20 cellular contexts compared by ENCODE assay signal in genomic region chr6:159490298-159490937, GRCh38.
DNase-seq lines count a peak whose midpoint lies in the region; TF ChIP-seq lines count a peak whose summit lies in the region.
"Had no signal": no experiment of that assay in that cellular context is flagged by ENCODE, and none has a peak within 500 bp of the region (broad histone marks: within the 10 kb centered on the region; RNA-seq: fewer than 3 reads in every experiment).

No MANE protein-coding gene starts in this region.

- H3K27me3 Mint-ChIP-seq in H9 (ENCODE audit: low read depth) = peaks cover 3% of the 10 kb centered on the region; the same call in 1 of the 2 replicates

- no peak overlapping the region for H3K27ac ChIP-seq in GM23248
- H3K27ac ChIP-seq in suprapubic skin = peak overlapping the region; percentile 46
- no peak overlapping the region for H3K27ac ChIP-seq in H9 (ENCODE audit: insufficient read length, low read depth, low read length)
- H3K27ac ChIP-seq: adrenal gland, KMS-11, RWPE1 had no signal

- H2BK5ac ChIP-seq in H9 (ENCODE audit: insufficient read length, low read length) = no peak overlapping the region

- H3K36me3 ChIP-seq in GM23248 (ENCODE audit: low read depth) (no peaks in the 10 kb centered on the region), suprapubic skin (no peaks in the 10 kb centered on the region)
- H3K36me3 ChIP-seq: adrenal gland had no signal

- WGBS in GM23248 (ENCODE audit: low coverage in 1 of 2, low lambda C conversion rate in 2 of 2, missing lambda C conversion rate in 2 of 2), 2 experiments = 2 to 6% methylated on average over 6 of the region's 6 CpGs
- 45% methylated on average over 6 of the region's 6 CpGs for WGBS in suprapubic skin
- no CpG with 5 or more reads among the region's 6 CpGs for whole genome bisulfite sequencing in H9 (ENCODE audit: extremely low coverage, insufficient read length, low lambda C conversion rate)

- H3K4me1 Mint-ChIP-seq in H9 = peaks cover 0 to 6% of the 10 kb centered on the region in 2 experiments; a peak in 3 of 4 replicates
- H3K4me1 Mint-ChIP-seq: CD4-positive, alpha-beta memory T cell; naive B cell had no signal

- no peak overlapping the region for H3K4me3 Mint-ChIP-seq in H9
- H3K4me3 Mint-ChIP-seq: activated CD4-positive, alpha-beta memory T cell treated with anti-CD3 and anti-CD28 coated beads for 36 hours; CD4-positive, alpha-beta memory T cell; HFFc6 had no signal

- no peak overlapping the region for H2AFZ ChIP-seq in GM23248
- H2AFZ ChIP-seq in H9 (ENCODE audit: low read length) = no peak overlapping the region

- no peak overlapping the region for H4K8ac ChIP-seq in H9 (replicated peaks; ENCODE audit: insufficient read length, low read depth, low read length)

- peaks cover 2 to 49% of the 10 kb centered on the region in 2 experiments; a peak in 4 of 5 replicates for H3K9me3 Mint-ChIP-seq in H9
- H3K9me3 Mint-ChIP-seq: activated CD4-positive, alpha-beta memory T cell treated with anti-CD3 and anti-CD28 coated beads for 36 hours; CD4-positive, alpha-beta memory T cell had no signal

- H3K4me3 ChIP-seq in GM23248 (no peak overlapping the region), fibroblast of mammary gland (ENCODE audit: control insufficient read depth, low read depth, low read length) (no peak overlapping the region), suprapubic skin (no peak overlapping the region)
- H3K4me3 ChIP-seq: adrenal gland had no signal

- H3K27me3 ChIP-seq in GM23248 (replicated peaks; ENCODE audit: insufficient read depth) = peaks cover 37% of the 10 kb centered on the region
- no peaks in the 10 kb centered on the region for H3K27me3 ChIP-seq in suprapubic skin
- no peaks in the 10 kb centered on the region for H3K27me3 ChIP-seq in H9 (ENCODE audit: insufficient read depth, low read length)
- H3K27me3 ChIP-seq: adrenal gland had no signal

- no peak for TF ChIP-seq CTCF in fibroblast of mammary gland (conservative IDR thresholded peaks at IDR 0.05; ENCODE audit: control insufficient read depth, insufficient read depth, low read depth, low read length)
- TF ChIP-seq CTCF in suprapubic skin (IDR thresholded peaks at IDR 0.05) = no peak
- no peak for TF ChIP-seq CTCF in H9 (conservative IDR thresholded peaks at IDR 0.05)

- H3K27ac Mint-ChIP-seq in H9 = no peak overlapping the region
- H3K27ac Mint-ChIP-seq: activated CD4-positive, alpha-beta memory T cell treated with anti-CD3 and anti-CD28 coated beads for 36 hours; CD4-positive, alpha-beta memory T cell; HFFc6; naive B cell had no signal

- H3K56ac ChIP-seq in H9 (ENCODE audit: insufficient read length, low read depth, low read length) = no peak overlapping the region

- no peaks in the 10 kb centered on the region for H3K79me2 ChIP-seq in GM23248 (ENCODE audit: insufficient read depth)
- no peaks in the 10 kb centered on the region for H3K79me2 ChIP-seq in H9 (ENCODE audit: insufficient read depth, low read length)

- H2BK12ac ChIP-seq in H9 (ENCODE audit: insufficient read length, low read depth, low read length) = no peak overlapping the region

- H3K4ac ChIP-seq in H9 (ENCODE audit: low read depth, low read length) = no peak overlapping the region

- H3K18ac ChIP-seq in H9 (ENCODE audit: insufficient read length, low read depth, low read length) = no peak overlapping the region

- H2BK15ac ChIP-seq in H9 (ENCODE audit: low read depth, low read length) = no peak overlapping the region

- H2BK120ac ChIP-seq in H9 (ENCODE audit: low read depth, low read length, poor library complexity, severe bottlenecking) = no peak overlapping the region

- in situ Hi-C loops in GM23248 (cut with MboI) = no loop called here

- no peak overlapping the region for H2BK20ac ChIP-seq in H9 (ENCODE audit: low read depth, low read length, poor library complexity, severe bottlenecking)

- H3K9me3 ChIP-seq in GM23248 (ENCODE audit: low read depth) (no peaks in the 10 kb centered on the region), suprapubic skin (no peaks in the 10 kb centered on the region), H9 (ENCODE audit: control insufficient read depth, low read depth, low read length) (no peaks in the 10 kb centered on the region)
- H3K9me3 ChIP-seq: adrenal gland had no signal

- H4K5ac ChIP-seq in H9 (ENCODE audit: insufficient read length, low read depth, low read length) = no peak overlapping the region

- no peaks in the 10 kb centered on the region for H4K20me1 ChIP-seq in GM23248 (ENCODE audit: insufficient read depth)
- H4K20me1 ChIP-seq in H9 (ENCODE audit: control insufficient read depth, insufficient read depth, insufficient read length) = no peaks in the 10 kb centered on the region

- TF ChIP-seq POLR2A in suprapubic skin (IDR thresholded peaks at IDR 0.05) = no peak

- no peak overlapping the region for H4K91ac ChIP-seq in H9 (ENCODE audit: insufficient read length, low read depth, low read length)

- H3T11ph ChIP-seq in H9 (ENCODE audit: low read length) = no peak overlapping the region

- H3K23me2 ChIP-seq in H9 (ENCODE audit: insufficient read length, low read depth, low read length, poor library complexity, severe bottlenecking) = no peaks in the 10 kb centered on the region

- no peak overlapping the region for H3K9ac ChIP-seq in GM23248
- H3K9ac ChIP-seq in H9 (ENCODE audit: extremely low read depth, insufficient read length, low read length) = no peak overlapping the region
- H3K9ac ChIP-seq: KMS-11 had no signal

- no peaks in the 10 kb centered on the region for H3F3A ChIP-seq in GM23248 (ENCODE audit: insufficient read depth)

- no peak overlapping the region for H3K14ac ChIP-seq in H9 (ENCODE audit: insufficient read depth, low read length)

- DNase-seq in GM23248 = peak; percentile 37
- peak; percentile 12 for DNase-seq in fibroblast of mammary gland (ENCODE audit: low read depth)
- DNase-seq in medulla oblongata (ENCODE audit: extremely low spot score) = peak; percentile 62
- DNase-seq in suprapubic skin (ENCODE audit: low spot score in 2 of 2) = peak in 1 of 2 donors; percentile 79
- no peak for DNase-seq in NCI-H774 (lab: John Stamatoyannopoulos, UW)
- no peak for DNase-seq in DMS153 (lab: John Stamatoyannopoulos, UW)
- no peak for DNase-seq in NCI-H2107 treated with DMSO at 0.1 percent for 48 hours (lab: John Stamatoyannopoulos, UW; ENCODE audit: unreplicated experiment)
- no peak for DNase-seq in H9
- DNase-seq: activated CD4-positive, alpha-beta memory T cell treated with anti-CD3 and anti-CD28 coated beads for 36 hours; activated gamma-delta T cell treated with Interleukin-2 at 50 U/mL for 16 hours; CD4-positive, alpha-beta memory T cell; cortex of kidney; HFFc6; islet precursor cell; MV-4-11; naive B cell; NCI-H69 had no signal

- H2AK5ac ChIP-seq in H9 (ENCODE audit: insufficient read length, low read length) = no peak overlapping the region

- no peak for TF ChIP-seq EP300 in suprapubic skin (IDR thresholded peaks at IDR 0.05)

- H3K4me2 ChIP-seq in GM23248 (ENCODE audit: unreplicated experiment) (no peak overlapping the region), H9 (ENCODE audit: insufficient read depth, insufficient read length, low read length) (no peak overlapping the region)
- H3K4me2 ChIP-seq: KMS-11 had no signal

- H3K9me2 ChIP-seq in GM23248 (ENCODE audit: insufficient read depth) = no peaks in the 10 kb centered on the region

- H3K79me1 ChIP-seq in H9 (ENCODE audit: insufficient read depth, low read depth, low read length, poor library complexity, severe bottlenecking) = no peaks in the 10 kb centered on the region

- H3K23ac ChIP-seq in H9 (ENCODE audit: insufficient read length, low read depth, low read length) = no peak overlapping the region

- H3K36me3 Mint-ChIP-seq in H9 (ENCODE audit: insufficient read depth in 1 of 3, low read depth in 3 of 3) = peaks cover 0 to under 1% (median 0%) of the 10 kb centered on the region in 3 experiments; a peak in 2 of 7 replicates
- H3K36me3 Mint-ChIP-seq: activated CD4-positive, alpha-beta memory T cell treated with anti-CD3 and anti-CD28 coated beads for 36 hours; CD4-positive, alpha-beta memory T cell had no signal

- H3K4me1 ChIP-seq in GM23248 (ENCODE audit: insufficient read depth) = no peaks in the 10 kb centered on the region
- H3K4me1 ChIP-seq in suprapubic skin = peaks cover 12% of the 10 kb centered on the region
- no peaks in the 10 kb centered on the region for H3K4me1 ChIP-seq in H9 (ENCODE audit: insufficient read depth, low read length)
- H3K4me1 ChIP-seq: adrenal gland had no signal

Comparison
In these comparisons a context has a peak if more than half of its experiments do, and no peak if none do; other contexts are left out.
1. DNase-seq: peak in GM23248 (single experiment), fibroblast of mammary gland (single experiment) and medulla oblongata (single experiment); none in NCI-H774 (single experiment), DMS153 (single experiment), NCI-H2107 treated with DMSO at 0.1 percent for 48 hours (single experiment) and H9 (single experiment).